8 cellular contexts compared by ENCODE assay signal in the genomic region with DNA sequence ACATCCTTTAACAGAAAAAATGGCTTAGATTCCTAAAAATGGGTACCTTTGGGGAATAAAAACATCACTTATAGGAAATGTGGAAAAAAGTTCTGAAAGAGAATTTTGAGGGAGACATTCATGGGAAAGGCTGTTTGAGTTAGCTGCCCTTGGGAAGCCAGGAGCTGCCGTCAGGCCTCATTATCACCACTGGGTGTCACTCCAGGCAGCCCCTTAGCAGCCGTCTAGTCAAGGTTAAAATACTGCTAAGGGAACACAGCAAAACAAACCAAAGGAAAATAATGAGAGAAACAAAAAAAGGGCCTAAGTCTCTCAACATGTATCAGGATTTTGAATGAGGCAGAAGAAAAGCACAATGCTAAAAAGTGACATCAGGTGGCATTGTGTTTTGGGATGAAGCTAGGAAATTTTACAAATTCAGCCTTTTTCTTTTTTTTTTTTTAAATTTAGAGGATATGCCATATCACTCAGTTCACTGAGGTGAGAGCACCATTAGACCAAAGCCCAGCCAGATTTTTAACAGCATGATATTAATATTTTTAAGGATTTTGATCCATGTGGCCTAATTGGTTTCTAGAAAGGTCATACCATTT.
A peak's percentile ranks its signal among the peaks of the same experiment; 100 is the strongest.
DNase-seq lines count a peak whose midpoint lies in the region; ATAC-seq and TF ChIP-seq lines count a peak whose summit lies in the region.

No MANE protein-coding gene starts in this region.

- no peaks in the 10 kb centered on the region for H3K27me3 ChIP-seq in PC-3 (ENCODE audit: low read length)

- H3K9me2 ChIP-seq in PC-3 (replicated peaks; ENCODE audit: low read length): no peaks in the 10 kb centered on the region

- no peak overlapping the region for H3K27ac ChIP-seq in PC-3 (ENCODE audit: low read length)

- peak; percentile 42 for ATAC-seq in HG02759 (IDR thresholded peaks at IDR 0.05; ENCODE audit: unreplicated experiment)
- peak; percentile 54 for ATAC-seq in PC-3
- no peak for ATAC-seq in T-cell (replicated peaks in 1 of 4)
- no peak for ATAC-seq in GM18870 (IDR thresholded peaks at IDR 0.05; ENCODE audit: unreplicated experiment)
- no peak for ATAC-seq in GM19023 (IDR thresholded peaks at IDR 0.05; ENCODE audit: unreplicated experiment)

- no peaks in the 10 kb centered on the region for H3K79me2 ChIP-seq in PC-3 (ENCODE audit: low read length)

- no peaks in the 10 kb centered on the region for H3K36me3 ChIP-seq in PC-3 (ENCODE audit: low read depth, low read length)

- POLR2A ChIA-PET in PC-3 (lab: Charles Lee; ENCODE audit: unreplicated experiment) (interaction anchor here (0.6 kb wide), 1 partner anchor 15 kb away, joined by 3 read pairs; no protein-coding TSS in a partner anchor), T-cell (lab: Charles Lee) (no interaction called here)

- H3K27ac Mint-ChIP-seq in nephron progenitor cell (no peak overlapping the region), T-cell (no peak overlapping the region)

- H3K36me3 Mint-ChIP-seq in nephron progenitor cell (ENCODE audit: low read depth) (no peaks in the 10 kb centered on the region), T-cell (no peaks in the 10 kb centered on the region)

- H3F3A ChIP-seq in PC-3 (ENCODE audit: low read length, unreplicated experiment): no peaks in the 10 kb centered on the region

- H3K9ac ChIP-seq in PC-3 (ENCODE audit: low read length): no peak overlapping the region

- no peaks in the 10 kb centered on the region for H3K9me3 Mint-ChIP-seq in nephron progenitor cell
- H3K9me3 Mint-ChIP-seq in T-cell: no peaks in the 10 kb centered on the region

- H3K4me1 ChIP-seq in PC-3 (ENCODE audit: insufficient read depth, low read length): no peaks in the 10 kb centered on the region

- H3K4me2 ChIP-seq in PC-3 (ENCODE audit: low read length): no peak overlapping the region

- TF ChIP-seq CTCF in PC-3 (conservative IDR thresholded peaks at IDR 0.05; ENCODE audit: low read depth, low read length) (peak; percentile 65), nephron progenitor cell (IDR thresholded peaks at IDR 0.05) (peak; percentile 73)

- CTCF ChIA-PET in PC-3 (lab: Charles Lee): interaction anchor here (0.6 to 0.9 kb wide), 3 partner anchors 122 to 318 kb away, joined by 3 to 7 read pairs (median 4); no protein-coding TSS in a partner anchor
- CTCF ChIA-PET in T-cell (lab: Charles Lee): no interaction called here

- no peak overlapping the region for H3K4me3 Mint-ChIP-seq in nephron progenitor cell
- H3K4me3 Mint-ChIP-seq in T-cell: no peak overlapping the region

- H3K4me1 Mint-ChIP-seq in nephron progenitor cell (peaks cover 5% of the 10 kb centered on the region), T-cell (no peaks in the 10 kb centered on the region)

- no peaks in the 10 kb centered on the region for H4K20me1 ChIP-seq in PC-3 (ENCODE audit: low read length)

- intact Hi-C loops in PC-3 (cut with micrococcal nuclease): loop anchor here (2.0 to 5.0 kb wide), 2 partner anchors 124 to 190 kb away; no protein-coding TSS in a partner anchor

- TF ChIP-seq POLR2A in erythroblast (IDR thresholded peaks at IDR 0.05; ENCODE audit: low read length): no peak

- H3K4me3 ChIP-seq in PC-3 (ENCODE audit: low read length): no peak overlapping the region

- no TSS peak for BruUV-seq in PC-3 (replicated peaks; lab: Mats Ljungman, UMichigan)

- H2AFZ ChIP-seq in PC-3 (ENCODE audit: low read length): no peak overlapping the region

- H3K27me3 Mint-ChIP-seq in nephron progenitor cell (ENCODE audit: low read depth, poor library complexity) (peaks cover 18% of the 10 kb centered on the region), T-cell (peaks cover 3 to 9% of the 10 kb centered on the region in 2 donors)

- no peaks in the 10 kb centered on the region for H3K9me3 ChIP-seq in PC-3 (ENCODE audit: low read length)

- DNase-seq in EH (ENCODE audit: low read depth) (peak; percentile 70), PC-3 (peak; percentile 42), erythroblast (lab: John Stamatoyannopoulos, UW) (peak; percentile 43 to 59), nephron progenitor cell (peak; percentile 48), T-cell (no peak)

Comparison
In these comparisons a context has a peak if more than half of its experiments do, and no peak if none do; other contexts are left out.
1. DNase-seq: peak in EH (single experiment), PC-3 (single experiment), erythroblast (2 of 2) and nephron progenitor cell (single experiment); none in T-cell (0 of 34).
2. ATAC-seq: peak in HG02759 (single experiment) and PC-3 (single experiment); none in T-cell (0 of 4), GM18870 (single experiment) and GM19023 (single experiment).